8 cellular contexts compared by ENCODE assay signal in genomic region chr15:94206463-94207167, GRCh38. TPM values are rescaled to one million over a fixed set of nuclear protein-coding genes. Genes with fewer than 3 reads are reported as not detected.
A peak's percentile ranks its signal among the peaks of the same experiment; 100 is the strongest.
DNase-seq lines count a peak whose midpoint lies in the region; ATAC-seq and TF ChIP-seq lines count a peak whose summit lies in the region.

No MANE protein-coding gene starts in this region.

- peaks cover 34% of the 10 kb centered on the region for H3K4me1 Mint-ChIP-seq in T-helper 2 cell treated with Interferon-gamma antibody and Interleukin-4, amounts not matched to agents 5 μg/mL and 100 μg/mL, for 36 hours (ENCODE audit: low read depth)
- no peaks in the 10 kb centered on the region for H3K4me1 Mint-ChIP-seq in neural progenitor cell

- H2AFZ ChIP-seq in neural progenitor cell (replicated peaks) = no peak overlapping the region

- ATAC-seq in GM21423 (IDR thresholded peaks at IDR 0.05; ENCODE audit: unreplicated experiment) (peak; percentile 50), foreskin keratinocyte (peak; percentile 96), GM18505 (IDR thresholded peaks at IDR 0.05; ENCODE audit: unreplicated experiment) (no peak)

- H3K36me3 ChIP-seq in neural progenitor cell = no peaks in the 10 kb centered on the region

- H3K4me1 ChIP-seq in foreskin keratinocyte = no peaks in the 10 kb centered on the region
- no peaks in the 10 kb centered on the region for H3K4me1 ChIP-seq in neural progenitor cell

- no peak overlapping the region for H3K4me2 ChIP-seq in neural progenitor cell

- peak overlapping the region; percentile 93 for H3K27ac Mint-ChIP-seq in T-helper 2 cell treated with Interferon-gamma antibody and Interleukin-4, amounts not matched to agents 5 μg/mL and 100 μg/mL, for 36 hours
- no peak overlapping the region for H3K27ac Mint-ChIP-seq in neural progenitor cell

- H3K4me3 ChIP-seq in AG09309 (ENCODE audit: control insufficient read depth, low read depth, low read length) = no peak overlapping the region
- no peak overlapping the region for H3K4me3 ChIP-seq in neural progenitor cell

- no peaks in the 10 kb centered on the region for H3K9me3 Mint-ChIP-seq in T-helper 2 cell treated with Interferon-gamma antibody and Interleukin-4, amounts not matched to agents 5 μg/mL and 100 μg/mL, for 36 hours
- H3K9me3 Mint-ChIP-seq in neural progenitor cell = no peaks in the 10 kb centered on the region

- peak; percentile 95 for DNase-seq in AG09309 (ENCODE audit: low read depth)
- DNase-seq in T-helper 2 cell treated with Interferon-gamma antibody and Interleukin-4, amounts not matched to agents 5 μg/mL and 100 μg/mL, for 36 hours (ENCODE audit: low spot score) = peak; percentile 81
- peak; percentile 92 to 94 for DNase-seq in foreskin keratinocyte
- no peak for DNase-seq in COR-L47 (lab: John Stamatoyannopoulos, UW)
- no peak for DNase-seq in anterior cingulate cortex (lab: John Stamatoyannopoulos, UW)
- no peak for DNase-seq in neural progenitor cell (ENCODE audit: low spot score)

- no peak for TF ChIP-seq CTCF in AG09309 (IDR thresholded peaks at IDR 0.05; ENCODE audit: control insufficient read depth, insufficient read depth, low read depth, low read length, missing control alignments)
- no peak for TF ChIP-seq CTCF in foreskin keratinocyte (conservative IDR thresholded peaks at IDR 0.05)
- TF ChIP-seq CTCF in neural progenitor cell (IDR thresholded peaks at IDR 0.05) = no peak

- H3K9ac ChIP-seq in neural progenitor cell = no peak overlapping the region

- H3K27ac ChIP-seq in foreskin keratinocyte (no peak overlapping the region), neural progenitor cell (no peak overlapping the region)

- H3K27me3 ChIP-seq in foreskin keratinocyte = no peaks in the 10 kb centered on the region
- no peaks in the 10 kb centered on the region for H3K27me3 ChIP-seq in neural progenitor cell

- H3K79me2 ChIP-seq in neural progenitor cell (ENCODE audit: low read depth) = no peaks in the 10 kb centered on the region

- TF ChIP-seq POLR2A in GM18505 (IDR thresholded peaks at IDR 0.05; ENCODE audit: borderline replicate concordance, extremely low read depth, insufficient read depth, insufficient read length) = no peak

- H3K36me3 Mint-ChIP-seq in T-helper 2 cell treated with Interferon-gamma antibody and Interleukin-4, amounts not matched to agents 5 μg/mL and 100 μg/mL, for 36 hours (ENCODE audit: low read depth) = peaks cover 11% of the 10 kb centered on the region
- no peaks in the 10 kb centered on the region for H3K36me3 Mint-ChIP-seq in neural progenitor cell

- H3K4me3 Mint-ChIP-seq in T-helper 2 cell treated with Interferon-gamma antibody and Interleukin-4, amounts not matched to agents 5 μg/mL and 100 μg/mL, for 36 hours = peak overlapping the region; percentile 78
- no peak overlapping the region for H3K4me3 Mint-ChIP-seq in neural progenitor cell

- no peaks in the 10 kb centered on the region for H3K27me3 Mint-ChIP-seq in T-helper 2 cell treated with Interferon-gamma antibody and Interleukin-4, amounts not matched to agents 5 μg/mL and 100 μg/mL, for 36 hours (ENCODE audit: low read depth)
- no peaks in the 10 kb centered on the region for H3K27me3 Mint-ChIP-seq in neural progenitor cell (ENCODE audit: insufficient read depth, low read depth)

- H3K9me3 ChIP-seq in neural progenitor cell (ENCODE audit: low read depth) = no peaks in the 10 kb centered on the region

- H4K20me1 ChIP-seq in neural progenitor cell (ENCODE audit: low read depth) = no peaks in the 10 kb centered on the region

- no peaks in the 10 kb centered on the region for H3F3A ChIP-seq in neural progenitor cell (ENCODE audit: low read depth)

RNA-seq across cellular contexts. Expression of gene MCTP2, which starts 24.7 kb away (rescaled TPM):
- total RNA-seq in foreskin keratinocyte = 13.4 and 14.5 TPM in 2 replicates
- 2.7 TPM in 2 replicates for polyA plus RNA-seq in foreskin keratinocyte
- 0.17 and 0.56 TPM in 2 replicates for total RNA-seq in neural progenitor cell (ENCODE audit: low replicate concordance)

Comparison
In these comparisons a context has a peak if more than half of its experiments do, and no peak if none do; other contexts are left out.
1. DNase-seq: peak in AG09309 (single experiment), T-helper 2 cell treated with Interferon-gamma antibody and Interleukin-4, amounts not matched to agents 5 μg/mL and 100 μg/mL, for 36 hours (single experiment) and foreskin keratinocyte (2 of 2); none in COR-L47 (single experiment), anterior cingulate cortex (0 of 58) and neural progenitor cell (single experiment).